In genomic region chr2:95992102-95992501, GRCh38 we compare ENCODE assay signal across 8 cellular contexts. TPM values are rescaled to one million over a fixed set of nuclear protein-coding genes. Genes with fewer than 3 reads are reported as not detected.
DNase-seq lines count a peak whose midpoint lies in the region; ATAC-seq and TF ChIP-seq lines count a peak whose summit lies in the region.
"Not testable (repeated sequence)": the region's sequence is repeated elsewhere in the genome, so short reads cannot be mapped to it uniquely, and the experiment has no call there.

No MANE protein-coding gene starts in this region.

- H2AFZ ChIP-seq in fibroblast of lung (ENCODE audit: low read length): peak overlapping the region; percentile 80

- H3K9me3 ChIP-seq in CD4-positive, alpha-beta memory T cell (ENCODE audit: control insufficient read depth in 1 of 2, low read length in 2 of 2); RWPE2 (ENCODE audit: severe bottlenecking); fibroblast of lung (ENCODE audit: control insufficient read depth, insufficient read depth, low read depth, low read length); mucosa of descending colon: not testable (repeated sequence)

- not testable (repeated sequence) for H3K27me3 ChIP-seq in CD4-positive, alpha-beta memory T cell (ENCODE audit: insufficient read depth, low read length); RWPE2 (ENCODE audit: insufficient read depth, poor library complexity, severe bottlenecking); fibroblast of lung (ENCODE audit: control insufficient read depth, insufficient read depth, low read length)

- not testable (repeated sequence) for H3K79me2 ChIP-seq in fibroblast of lung (ENCODE audit: control insufficient read depth, insufficient read depth, low read length)

- peak; percentile 31 to 63 (median 60) for DNase-seq in CD4-positive, alpha-beta memory T cell
- DNase-seq in RWPE2 (ENCODE audit: low spot score); activated naive CD4-positive, alpha-beta T cell treated with anti-CD3 and anti-CD28 coated beads, Interleukin-2, amount 50 U/mL, for 72 hours (ENCODE audit: low spot score in 2 of 2); fibroblast of lung (ENCODE audit: low read depth in 2 of 2): not testable (repeated sequence)
- peak; percentile 25 to 58 (median 58) for DNase-seq in mucosa of descending colon

- H3K4me1 Mint-ChIP-seq in CD4-positive, alpha-beta memory T cell; stimulated activated memory B cell treated with anti-CD40 and anti-IgM and Interleukin-4, amounts not matched to agents 10 μg/mL and 1 μg/mL and 100 μg/mL, for 72 hours: not testable (repeated sequence)

- H3K27me3 Mint-ChIP-seq in CD4-positive, alpha-beta memory T cell: not testable (repeated sequence)
- H3K27me3 Mint-ChIP-seq in stimulated activated memory B cell treated with anti-CD40 and anti-IgM and Interleukin-4, amounts not matched to agents 10 μg/mL and 1 μg/mL and 100 μg/mL, for 72 hours: peaks cover 12% of the 10 kb centered on the region

- H3K36me3 ChIP-seq in CD4-positive, alpha-beta memory T cell (ENCODE audit: insufficient read depth, low read length); RWPE2 (ENCODE audit: low read depth); fibroblast of lung (ENCODE audit: control insufficient read depth, insufficient read depth, low read length); mucosa of descending colon (ENCODE audit: low read depth): not testable (repeated sequence)

- intact Hi-C loops in CD4-positive, alpha-beta memory T cell (cut with micrococcal nuclease): loop anchor here (2.0 to 10.0 kb wide), 2 partner anchors 125 to 273 kb away; partner anchors contain the start of genes ADRA2B, CIAO1 and TMEM127
- intact Hi-C loops in mucosa of descending colon (cut with DNase I, micrococcal nuclease): not testable (repeated sequence)

- peak overlapping the region; percentile 39 for H3K9ac ChIP-seq in fibroblast of lung (ENCODE audit: insufficient read depth, low read length)

- not testable (repeated sequence) for H3K4me3 ChIP-seq in CD4-positive, alpha-beta memory T cell (ENCODE audit: low read length in 2 of 2)
- H3K4me3 ChIP-seq in RWPE2 (ENCODE audit: severe bottlenecking) (peak overlapping the region; percentile 56), fibroblast of lung (replicated peaks in 1 of 4; ENCODE audit: control extremely low read depth in 1 of 4, insufficient read depth in 1 of 4, low read depth in 3 of 4, low read length in 4 of 4) (peak overlapping the region in 2 of 4 experiments; percentile 46 to 55), mucosa of descending colon (peak overlapping the region; percentile 17)

- not testable (repeated sequence) for H3K36me3 Mint-ChIP-seq in CD4-positive, alpha-beta memory T cell; activated naive CD4-positive, alpha-beta T cell treated with anti-CD3 and anti-CD28 coated beads, Interleukin-2, amount 50 U/mL, for 72 hours; stimulated activated memory B cell treated with anti-CD40 and anti-IgM and Interleukin-4, amounts not matched to agents 10 μg/mL and 1 μg/mL and 100 μg/mL, for 72 hours

- H4K20me1 ChIP-seq in fibroblast of lung (ENCODE audit: control insufficient read depth, extremely low read depth, insufficient read depth, low read length): not testable (repeated sequence)

- peak overlapping the region; percentile 58 to 98 (median 76) for H3K4me3 Mint-ChIP-seq in CD4-positive, alpha-beta memory T cell
- H3K4me3 Mint-ChIP-seq in stimulated activated memory B cell treated with anti-CD40 and anti-IgM and Interleukin-4, amounts not matched to agents 10 μg/mL and 1 μg/mL and 100 μg/mL, for 72 hours: peak overlapping the region; percentile 86

- not testable (repeated sequence) for TF ChIP-seq CTCF in RWPE2 (IDR thresholded peaks at IDR 0.05; ENCODE audit: poor library complexity, severe bottlenecking); fibroblast of lung (conservative IDR thresholded peaks at IDR 0.05 in 1 of 2, IDR thresholded peaks at IDR 0.05 in 1 of 2; ENCODE audit: low read depth in 1 of 2, low read length in 2 of 2); mucosa of descending colon (IDR thresholded peaks at IDR 0.05)

- not testable (repeated sequence) for H3K4me1 ChIP-seq in CD4-positive, alpha-beta memory T cell (ENCODE audit: insufficient read depth, low read length); RWPE2 (ENCODE audit: insufficient read depth, poor library complexity, severe bottlenecking); fibroblast of lung (ENCODE audit: control insufficient read depth, extremely low read depth, insufficient read depth, low read length); mucosa of descending colon (ENCODE audit: low read depth)

- peak; percentile 38 for ATAC-seq in GM21381 (IDR thresholded peaks at IDR 0.05; ENCODE audit: unreplicated experiment)
- ATAC-seq in HG03095 (IDR thresholded peaks at IDR 0.05; ENCODE audit: unreplicated experiment): peak; percentile 32
- peak; percentile 44 for ATAC-seq in RWPE2 (ENCODE audit: low read depth)
- ATAC-seq in activated naive CD4-positive, alpha-beta T cell treated with anti-CD3 and anti-CD28 coated beads, Interleukin-2, amount 50 U/mL, for 72 hours: peak; percentile 58 to 67
- peak; percentile 73 for ATAC-seq in mucosa of descending colon
- ATAC-seq in stimulated activated memory B cell treated with anti-CD40 and anti-IgM and Interleukin-4, amounts not matched to agents 10 μg/mL and 1 μg/mL and 100 μg/mL, for 72 hours: peak; percentile 80

- POLR2A ChIA-PET in CD4-positive, alpha-beta memory T cell (lab: Charles Lee; ENCODE audit: partially characterized antibody): interaction anchor here (1.1 to 2.6 kb wide), 4 partner anchors 20 to 547 kb away, joined by 3 to 14 read pairs (median 4); partner anchors contain the start of gene ADRA2B

- CTCF ChIA-PET in CD4-positive, alpha-beta memory T cell (lab: Charles Lee; ENCODE audit: partially characterized antibody): interaction anchor here (0.8 to 4.6 kb wide), 11 partner anchors 11 to 182 kb away, joined by 3 to 36 read pairs (median 4); partner anchors contain the start of genes ADRA2B and ASTL

- peak overlapping the region; percentile 81 for H3K27ac ChIP-seq in CD4-positive, alpha-beta memory T cell (ENCODE audit: low read depth, low read length)
- H3K27ac ChIP-seq in RWPE2 (ENCODE audit: poor library complexity, severe bottlenecking) (peak overlapping the region; percentile 76), fibroblast of lung (ENCODE audit: insufficient read depth, low read length) (peak overlapping the region; percentile 52)

- peak overlapping the region; percentile 83 for H3K4me2 ChIP-seq in fibroblast of lung (ENCODE audit: extremely low read depth, insufficient read depth, low read length)

- not testable (repeated sequence) for H3K9me3 Mint-ChIP-seq in CD4-positive, alpha-beta memory T cell; activated naive CD4-positive, alpha-beta T cell treated with anti-CD3 and anti-CD28 coated beads, Interleukin-2, amount 50 U/mL, for 72 hours; stimulated activated memory B cell treated with anti-CD40 and anti-IgM and Interleukin-4, amounts not matched to agents 10 μg/mL and 1 μg/mL and 100 μg/mL, for 72 hours

- H3K27ac Mint-ChIP-seq in CD4-positive, alpha-beta memory T cell: peak overlapping the region in 3 of 7 donors; percentile 56 to 74 (median 57)
- peak overlapping the region in 1 of 2 donors; percentile 92 for H3K27ac Mint-ChIP-seq in activated naive CD4-positive, alpha-beta T cell treated with anti-CD3 and anti-CD28 coated beads, Interleukin-2, amount 50 U/mL, for 72 hours
- peak overlapping the region; percentile 94 for H3K27ac Mint-ChIP-seq in stimulated activated memory B cell treated with anti-CD40 and anti-IgM and Interleukin-4, amounts not matched to agents 10 μg/mL and 1 μg/mL and 100 μg/mL, for 72 hours

RNA-seq across cellular contexts. Expression of gene ANKRD36C, which starts 0.5 kb away (rescaled TPM):
- total RNA-seq in CD4-positive, alpha-beta memory T cell: 10 to 100 TPM; 82.4 to 93.4 TPM
- 10 to 100 TPM in 1 of 2 donors, 1 to 10 TPM in 1; 6.8 to 32.2 TPM for polyA plus RNA-seq in CD4-positive, alpha-beta memory T cell
- total RNA-seq in activated naive CD4-positive, alpha-beta T cell treated with anti-CD3 and anti-CD28 coated beads, Interleukin-2, amount 50 U/mL, for 72 hours: 10 to 100 TPM; 45.6 to 71.9 TPM
- total RNA-seq in fibroblast of lung (31.1 and 32.9 TPM in 2 replicates), mucosa of descending colon (10 to 100 TPM; 22.2 to 45.8 (median 32.5) TPM)
- 1.9 and 3.9 TPM in 2 replicates for polyA plus RNA-seq in fibroblast of lung
- polyA plus RNA-seq in fibroblast of lung (2012): 1.3 and 2.7 TPM in 2 replicates
- 0.94 and 2.4 TPM in 2 replicates for polyA minus RNA-seq in fibroblast of lung (ENCODE audit: low replicate concordance)

RNA-seq across cellular contexts. Expression of gene GPAT2, which starts 42.6 kb away (rescaled TPM):
- 1 to 10 TPM; 2.9 to 3.3 TPM for total RNA-seq in CD4-positive, alpha-beta memory T cell
- polyA plus RNA-seq in CD4-positive, alpha-beta memory T cell: 1 to 10 TPM; 3.6 to 6.3 TPM
- 10 to 100 TPM in 1 of 2 donors, 1 to 10 TPM in 1; 4.7 to 19.8 TPM for total RNA-seq in activated naive CD4-positive, alpha-beta T cell treated with anti-CD3 and anti-CD28 coated beads, Interleukin-2, amount 50 U/mL, for 72 hours
- total RNA-seq in fibroblast of lung (2.8 and 3.9 TPM in 2 replicates), mucosa of descending colon (1 to 10 TPM; 3.2 to 3.3 (median 3.2) TPM)
- 1.1 and 3.5 TPM in 2 replicates for polyA plus RNA-seq in fibroblast of lung
- polyA plus RNA-seq in fibroblast of lung (2012): 1.9 and 7.2 TPM in 2 replicates
- 1.8 and 4.8 TPM in 2 replicates for polyA minus RNA-seq in fibroblast of lung (ENCODE audit: low replicate concordance)
